In genomic region chr7:17230099-17230807, GRCh38 we compare ENCODE assay signal across 20 cellular contexts.
"Had no signal": no experiment of that assay in that cellular context is flagged by ENCODE, and none has a peak within 500 bp of the region (broad histone marks: within the 10 kb centered on the region; RNA-seq: fewer than 3 reads in every experiment).

No MANE protein-coding gene starts in this region.

- H3K27ac ChIP-seq: foreskin keratinocyte, left lung, prostate gland, right lobe of liver, suprapubic skin had no signal

- H3K27me3 Mint-ChIP-seq: memory B cell; stimulated activated naive CD8-positive, alpha-beta T cell treated with anti-CD3 and anti-CD28 coated beads, Interleukin-15, amount 100 ng/mL, for 72 hours; type B pancreatic cell had no signal

- H3K4me1 ChIP-seq: prostate gland, right lobe of liver had no signal

- FAIRE-seq: keratinocyte, small intestine had no signal

- DNase-seq: activated CD4-positive, alpha-beta T cell treated with anti-CD3 and anti-CD28 coated beads, Interleukin-2, amount 50 U/mL, for 1 hour; activated CD8-positive, alpha-beta memory T cell treated with anti-CD3 and anti-CD28 coated beads for 24 hours; activated CD8-positive, alpha-beta memory T cell treated with anti-CD3 and anti-CD28 coated beads, Interleukin-2, amount 50 U/mL, for 48 hours; activated gamma-delta T cell treated with Interleukin-2 at 50 U/mL for 16 hours; foreskin keratinocyte; left lung; occipital lobe; right lobe of liver; SK-N-SH; small intestine; stimulated activated CD4-positive, alpha-beta T cell treated with anti-CD3 and anti-CD28 coated beads, Interleukin-15, amount 100 ng/mL, for 24 hours; stimulated activated CD4-positive, alpha-beta T cell treated with anti-CD3 and anti-CD28 coated beads, Interleukin-2, amount 100 ng/mL, for 48 hours; stimulated activated naive CD8-positive, alpha-beta T cell treated with anti-CD3 and anti-CD28 coated beads, Interleukin-15, amount 100 ng/mL, for 72 hours had no signal

- H3K36me3 ChIP-seq: left lung, prostate gland, right lobe of liver, suprapubic skin had no signal

- H3K36me3 Mint-ChIP-seq: memory B cell, type B pancreatic cell had no signal

- H3K27me3 ChIP-seq: foreskin keratinocyte, left lung, right lobe of liver, suprapubic skin had no signal

- H3K9me3 Mint-ChIP-seq: memory B cell had no signal

- H3K27ac Mint-ChIP-seq: stimulated activated naive CD8-positive, alpha-beta T cell treated with anti-CD3 and anti-CD28 coated beads, Interleukin-15, amount 100 ng/mL, for 72 hours; type B pancreatic cell had no signal

- H3K9me3 ChIP-seq: left lung, prostate gland, right lobe of liver, SK-N-SH, suprapubic skin had no signal

- H3K4me3 ChIP-seq: left lung, prostate gland, right lobe of liver, suprapubic skin had no signal

- ATAC-seq: activated CD4-positive, CD25-positive, alpha-beta regulatory T cell treated with anti-CD3 and anti-CD28 coated beads, Interleukin-2, amount 50 U/mL, for 24 hours; activated naive CD4-positive, alpha-beta T cell treated with anti-CD3 and anti-CD28 coated beads, Interleukin-2, amount 50 U/mL, for 72 hours; foreskin keratinocyte; left lung; right lobe of liver; stimulated activated naive CD8-positive, alpha-beta T cell treated with anti-CD3 and anti-CD28 coated beads, Interleukin-15, amount 100 ng/mL, for 72 hours had no signal

- H3K4me3 Mint-ChIP-seq: memory B cell; stimulated activated naive CD8-positive, alpha-beta T cell treated with anti-CD3 and anti-CD28 coated beads, Interleukin-15, amount 100 ng/mL, for 72 hours; type B pancreatic cell had no signal
